Comparison of ENCODE assay signal across 9 cellular contexts in the genomic region with DNA sequence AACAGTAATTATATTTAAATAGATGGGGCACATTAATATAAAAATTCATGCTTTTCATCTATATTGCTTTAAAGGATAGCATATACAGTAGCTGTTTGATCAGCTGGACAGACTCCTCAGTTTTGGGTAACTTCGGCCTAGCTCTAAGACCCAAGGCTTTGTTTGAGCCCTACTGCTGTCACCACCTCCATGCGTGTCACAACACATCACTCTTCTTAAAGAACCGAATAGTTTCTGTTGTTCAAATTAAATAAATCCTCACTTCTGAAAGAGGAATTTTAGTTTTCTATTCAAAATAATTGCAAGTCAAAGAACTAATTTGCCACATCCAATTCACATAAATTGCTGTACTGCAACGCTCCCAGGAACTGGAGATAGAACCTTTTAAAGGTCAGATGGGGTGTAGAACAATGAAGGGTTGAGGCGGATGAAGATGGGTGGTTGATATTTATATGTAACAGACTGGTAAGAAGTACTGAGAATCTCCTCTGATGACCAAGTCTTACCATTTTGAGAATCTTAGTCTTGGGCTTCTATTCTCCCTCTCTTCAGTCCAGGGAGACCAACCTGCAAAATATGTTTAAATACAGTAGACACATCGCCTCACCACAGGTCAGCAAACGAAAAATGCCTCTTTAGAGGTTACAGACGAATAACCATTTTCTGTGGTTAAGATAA. TPM values are rescaled to one million over a fixed set of nuclear protein-coding genes. Genes with fewer than 3 reads are reported as not detected.
DNase-seq lines count a peak whose midpoint lies in the region; ATAC-seq and TF ChIP-seq lines count a peak whose summit lies in the region.
"Had no signal": no experiment of that assay in that cellular context is flagged by ENCODE, and none has a peak within 500 bp of the region (broad histone marks: within the 10 kb centered on the region; RNA-seq: fewer than 3 reads in every experiment).

No MANE protein-coding gene starts in this region.

- POLR2A ChIA-PET in activated CD8-positive, alpha-beta T cell treated with anti-CD3 and anti-CD28 coated beads for 36 hours (lab: Charles Lee) = no interaction called here

- peak overlapping the region; percentile 40 for H3K27ac Mint-ChIP-seq in activated CD4-positive, alpha-beta T cell treated with anti-CD3 and anti-CD28 coated beads, Interleukin-2, amount 10 ng/mL, durations not matched to agents 24 days and 14 days
- no peak overlapping the region for H3K27ac Mint-ChIP-seq in activated CD8-positive, alpha-beta T cell treated with anti-CD3 and anti-CD28 coated beads for 36 hours

- H3K27ac ChIP-seq in stomach smooth muscle (ENCODE audit: low read length) = no peak overlapping the region
- no peak overlapping the region for H3K27ac ChIP-seq in colonic mucosa

- no peaks in the 10 kb centered on the region for H3K9me3 ChIP-seq in iPS-15b (ENCODE audit: control insufficient read depth, insufficient read depth, low read length)
- no peaks in the 10 kb centered on the region for H3K9me3 ChIP-seq in stomach smooth muscle (ENCODE audit: control insufficient read depth in 2 of 2, low read length in 2 of 2)
- H3K9me3 ChIP-seq in colonic mucosa = no peaks in the 10 kb centered on the region

- no peaks in the 10 kb centered on the region for H3K9me3 Mint-ChIP-seq in activated CD4-positive, alpha-beta T cell treated with anti-CD3 and anti-CD28 coated beads, Interleukin-2, amount 10 ng/mL, durations not matched to agents 24 days and 14 days
- H3K9me3 Mint-ChIP-seq in activated CD8-positive, alpha-beta T cell treated with anti-CD3 and anti-CD28 coated beads for 36 hours = no peaks in the 10 kb centered on the region
- H3K9me3 Mint-ChIP-seq: CD14-positive monocyte had no signal

- no peak for DNase-seq in activated CD4-positive, alpha-beta T cell treated with anti-CD3 and anti-CD28 coated beads, Interleukin-2, amount 10 ng/mL, durations not matched to agents 24 days and 14 days
- DNase-seq in activated CD4-positive, alpha-beta T cell treated with anti-CD3 and anti-CD28 coated beads, Interleukin-2, amount 50 U/mL, for 48 hours = no peak
- DNase-seq in activated CD8-positive, alpha-beta T cell treated with anti-CD3 and anti-CD28 coated beads for 36 hours = no peak
- DNase-seq in HCEC 1CT (no peak), NCI-H146 treated with DMSO at 0.1 percent for 48 hours (lab: John Stamatoyannopoulos, UW; ENCODE audit: unreplicated experiment) (no peak), colonic mucosa (no peak)

- TF ChIP-seq CTCF in activated CD8-positive, alpha-beta T cell treated with anti-CD3 and anti-CD28 coated beads for 36 hours (IDR thresholded peaks at IDR 0.05) = no peak
- TF ChIP-seq CTCF in colonic mucosa (IDR thresholded peaks at IDR 0.05) = no peak

- no peak overlapping the region for H3K9ac ChIP-seq in iPS-15b (ENCODE audit: low read depth, low read length)
- peak overlapping the region in 1 of 2 donors; percentile 76 for H3K9ac ChIP-seq in stomach smooth muscle (ENCODE audit: low read length in 2 of 2)
- H3K9ac ChIP-seq in colonic mucosa (ENCODE audit: low read depth in 2 of 2, low read length in 2 of 2) = no peak overlapping the region

- peaks cover 23% of the 10 kb centered on the region for H3K4me1 Mint-ChIP-seq in activated CD4-positive, alpha-beta T cell treated with anti-CD3 and anti-CD28 coated beads, Interleukin-2, amount 10 ng/mL, durations not matched to agents 24 days and 14 days
- peaks cover 21% of the 10 kb centered on the region for H3K4me1 Mint-ChIP-seq in activated CD8-positive, alpha-beta T cell treated with anti-CD3 and anti-CD28 coated beads for 36 hours (ENCODE audit: low read depth)

- H3K27me3 ChIP-seq in iPS-15b (ENCODE audit: control insufficient read depth, insufficient read depth, low read length) (no peaks in the 10 kb centered on the region), stomach smooth muscle (ENCODE audit: control insufficient read depth in 1 of 2, insufficient read depth in 2 of 2, low read length in 2 of 2) (no peaks in the 10 kb centered on the region), colonic mucosa (no peaks in the 10 kb centered on the region)

- no peaks in the 10 kb centered on the region for H3K36me3 ChIP-seq in iPS-15b (ENCODE audit: control insufficient read depth, insufficient read depth, low read length)
- no peaks in the 10 kb centered on the region for H3K36me3 ChIP-seq in stomach smooth muscle (ENCODE audit: control insufficient read depth in 2 of 2, insufficient read depth in 2 of 2, low read length in 2 of 2)
- H3K36me3 ChIP-seq in colonic mucosa = no peaks in the 10 kb centered on the region

- H3K27me3 Mint-ChIP-seq in activated CD4-positive, alpha-beta T cell treated with anti-CD3 and anti-CD28 coated beads, Interleukin-2, amount 10 ng/mL, durations not matched to agents 24 days and 14 days = no peaks in the 10 kb centered on the region
- no peaks in the 10 kb centered on the region for H3K27me3 Mint-ChIP-seq in activated CD8-positive, alpha-beta T cell treated with anti-CD3 and anti-CD28 coated beads for 36 hours

- intact Hi-C loops in activated CD4-positive, alpha-beta T cell treated with anti-CD3 and anti-CD28 coated beads, Interleukin-2, amount 10 ng/mL, durations not matched to agents 24 days and 14 days (cut with micrococcal nuclease) = loop anchor here (5.0 to 10.0 kb wide), 5 partner anchors 53 to 1001 kb away; no protein-coding TSS in a partner anchor
- intact Hi-C loops in activated CD8-positive, alpha-beta T cell treated with anti-CD3 and anti-CD28 coated beads for 36 hours (cut with micrococcal nuclease) = no loop called here
- intact Hi-C loops in colonic mucosa (cut with DNase I) = no loop called here

- peak overlapping the region; percentile 89 for H3K4me3 Mint-ChIP-seq in activated CD4-positive, alpha-beta T cell treated with anti-CD3 and anti-CD28 coated beads, Interleukin-2, amount 10 ng/mL, durations not matched to agents 24 days and 14 days
- peak overlapping the region; percentile 80 for H3K4me3 Mint-ChIP-seq in activated CD8-positive, alpha-beta T cell treated with anti-CD3 and anti-CD28 coated beads for 36 hours

- CTCF ChIA-PET in activated CD8-positive, alpha-beta T cell treated with anti-CD3 and anti-CD28 coated beads for 36 hours (lab: Charles Lee) = interaction anchor here (1.0 to 1.3 kb wide), 3 partner anchors 9 to 21 kb away, joined by 3 to 4 read pairs (median 3); no protein-coding TSS in a partner anchor

- peaks cover 8% of the 10 kb centered on the region for H3K36me3 Mint-ChIP-seq in activated CD4-positive, alpha-beta T cell treated with anti-CD3 and anti-CD28 coated beads, Interleukin-2, amount 10 ng/mL, durations not matched to agents 24 days and 14 days (ENCODE audit: low read depth)
- H3K36me3 Mint-ChIP-seq in activated CD8-positive, alpha-beta T cell treated with anti-CD3 and anti-CD28 coated beads for 36 hours (ENCODE audit: low read depth) = no peaks in the 10 kb centered on the region

- no peak for ATAC-seq in activated CD8-positive, alpha-beta T cell treated with anti-CD3 and anti-CD28 coated beads for 36 hours

- H3K4me1 ChIP-seq in iPS-15b (ENCODE audit: control insufficient read depth, insufficient read depth, low read length) (peaks cover 15% of the 10 kb centered on the region), stomach smooth muscle (ENCODE audit: control insufficient read depth, insufficient read depth, low read length) (no peaks in the 10 kb centered on the region), colonic mucosa (no peaks in the 10 kb centered on the region)

- H3K4me3 ChIP-seq in iPS-15b (ENCODE audit: low read depth, low read length) (peak overlapping the region; percentile 85), stomach smooth muscle (ENCODE audit: low read length in 2 of 2) (peak overlapping the region; percentile 83 to 94), colonic mucosa (no peak overlapping the region)

RNA-seq across cellular contexts. Expression of a gene that starts 1.6 kb away (rescaled TPM):
- 21.6 and 22.2 TPM in 2 replicates for total RNA-seq in activated CD4-positive, alpha-beta T cell treated with anti-CD3 and anti-CD28 coated beads, Interleukin-2, amount 10 ng/mL, durations not matched to agents 24 days and 14 days
- total RNA-seq in activated CD8-positive, alpha-beta T cell treated with anti-CD3 and anti-CD28 coated beads for 36 hours = 10 to 100 TPM; 21.7 to 22.6 TPM
- total RNA-seq in colonic mucosa = 10 to 100 TPM; 16.6 to 19.0 TPM
